8 cellular contexts compared by ENCODE assay signal in the genomic region with DNA sequence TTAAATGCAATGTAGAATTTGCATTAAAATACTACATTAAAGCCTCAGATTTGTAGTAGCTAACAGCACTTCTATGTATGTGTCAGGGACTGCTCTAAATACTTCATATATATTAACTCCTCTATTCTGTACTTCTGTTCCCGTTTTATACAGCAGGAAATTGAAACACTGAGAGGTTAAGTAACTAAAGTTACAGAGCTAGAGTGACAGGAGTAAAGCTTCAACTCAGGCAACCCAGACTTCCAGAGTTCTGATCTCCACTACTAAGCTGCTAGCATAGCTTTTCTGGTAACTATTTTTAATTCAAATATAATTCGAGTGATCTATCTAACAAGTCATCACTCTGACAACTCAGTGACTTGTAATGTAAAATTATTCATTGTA. TPM values are rescaled to one million over a fixed set of nuclear protein-coding genes. Genes with fewer than 3 reads are reported as not detected.
DNase-seq lines count a peak whose midpoint lies in the region; ATAC-seq and TF ChIP-seq lines count a peak whose summit lies in the region.

No MANE protein-coding gene starts in this region.

- no peaks in the 10 kb centered on the region for H3K27me3 ChIP-seq in CD8-positive, alpha-beta T cell (ENCODE audit: insufficient read depth, low read length)
- H3K27me3 ChIP-seq in HCT116 (ENCODE audit: insufficient read depth, low read length) (no peaks in the 10 kb centered on the region), thoracic aorta (replicated peaks; ENCODE audit: insufficient read depth) (no peaks in the 10 kb centered on the region)

- H3K36me3 ChIP-seq in CD8-positive, alpha-beta T cell (ENCODE audit: insufficient read depth, low read length): no peaks in the 10 kb centered on the region
- no peaks in the 10 kb centered on the region for H3K36me3 ChIP-seq in HCT116 (ENCODE audit: control insufficient read depth in 1 of 2, insufficient read depth in 2 of 2, low read length in 2 of 2)
- H3K36me3 ChIP-seq in thoracic aorta: no peaks in the 10 kb centered on the region

- peak overlapping the region; percentile 79 for H3K4me3 ChIP-seq in CD8-positive, alpha-beta T cell (ENCODE audit: low read depth, low read length)
- H3K4me3 ChIP-seq in HCT116 (replicated peaks in 1 of 2; ENCODE audit: low read depth in 1 of 2, low read length in 2 of 2): peak overlapping the region; percentile 58 to 63
- H3K4me3 ChIP-seq in thoracic aorta: peak overlapping the region; percentile 84

- no peak for ATAC-seq in CD8-positive, alpha-beta T cell
- ATAC-seq in HCT116 (0 out of 2 replicates have a peak, but pooled peaks have one; percentile 3), thoracic aorta (ENCODE audit: insufficient number of reproducible peaks, low FRiP score, low read depth) (no peak), GM18868 (IDR thresholded peaks at IDR 0.05; ENCODE audit: unreplicated experiment) (no peak), HG02981 (IDR thresholded peaks at IDR 0.05; ENCODE audit: unreplicated experiment) (no peak)
- ATAC-seq in activated CD8-positive, alpha-beta T cell treated with anti-CD3 and anti-CD28 coated beads, Interleukin-2, amount 10 ng/mL, durations not matched to agents 7 days and 5 days: no peak

- peak overlapping the region; percentile 91 for H3K4me2 ChIP-seq in HCT116 (ENCODE audit: low read length)

- H3K27me3 Mint-ChIP-seq in CD8-positive, alpha-beta T cell (ENCODE audit: low read depth): no peaks in the 10 kb centered on the region
- H3K27me3 Mint-ChIP-seq in activated CD8-positive, alpha-beta T cell treated with anti-CD3 and anti-CD28 coated beads, Interleukin-2, amount 10 ng/mL, durations not matched to agents 7 days and 5 days (ENCODE audit: low read depth): no peaks in the 10 kb centered on the region

- no peak for TF ChIP-seq CTCF in CD8-positive, alpha-beta T cell (IDR thresholded peaks at IDR 0.05)
- TF ChIP-seq CTCF in HCT116 (IDR thresholded peaks at IDR 0.05 in 2 of 3, conservative IDR thresholded peaks at IDR 0.05 in 1 of 3; ENCODE audit: borderline replicate concordance in 1 of 3, insufficient read depth in 1 of 3, low read depth in 2 of 3, low read length in 2 of 3): no peak
- TF ChIP-seq CTCF in thoracic aorta (IDR thresholded peaks at IDR 0.05): no peak
- TF ChIP-seq CTCF in GM13976 (IDR thresholded peaks at IDR 0.05; ENCODE audit: borderline replicate concordance, control extremely low read depth, extremely low read depth, insufficient read depth, missing control alignments): no peak

- TF ChIP-seq POLR2A in HCT116 (IDR thresholded peaks at IDR 0.05; ENCODE audit: borderline replicate concordance, extremely low read depth, insufficient read depth, insufficient read length): no peak

- POLR2A ChIA-PET in CD8-positive, alpha-beta T cell (lab: Charles Lee): interaction anchor here (0.5 to 0.8 kb wide), 2 partner anchors 29 to 40 kb away, joined by 3 to 4 read pairs; no protein-coding TSS in a partner anchor
- POLR2A ChIA-PET in HCT116 (lab: Charles Lee): interaction anchor here (1.0 kb wide), 1 partner anchor 561 kb away, joined by 3 read pairs; no protein-coding TSS in a partner anchor
- POLR2A ChIA-PET in activated CD8-positive, alpha-beta T cell treated with anti-CD3 and anti-CD28 coated beads, Interleukin-2, amount 10 ng/mL, durations not matched to agents 7 days and 5 days (lab: Charles Lee): interaction anchor here (1.1 to 2.1 kb wide), 2 partner anchors 29 to 239 kb away, joined by 3 to 10 read pairs; no protein-coding TSS in a partner anchor

- H3K4me1 ChIP-seq in CD8-positive, alpha-beta T cell (ENCODE audit: insufficient read depth, low read length): peaks cover 10% of the 10 kb centered on the region
- peaks cover 0 to 13% of the 10 kb centered on the region in 2 experiments; a peak in 2 of 4 replicates for H3K4me1 ChIP-seq in HCT116 (ENCODE audit: control insufficient read depth in 1 of 2, insufficient read depth in 2 of 2, low read length in 2 of 2)
- H3K4me1 ChIP-seq in thoracic aorta (ENCODE audit: control insufficient read depth in 1 of 2, low read depth in 2 of 2): peaks cover 18 to 42% of the 10 kb centered on the region in 2 donors

- no peaks in the 10 kb centered on the region for H3K9me3 ChIP-seq in CD8-positive, alpha-beta T cell (ENCODE audit: low read length)
- H3K9me3 ChIP-seq in HCT116 (ENCODE audit: control insufficient read depth in 1 of 2, insufficient read depth in 1 of 2, low read depth in 1 of 2, low read length in 2 of 2): no peaks in the 10 kb centered on the region
- H3K9me3 ChIP-seq in thoracic aorta: no peaks in the 10 kb centered on the region

- no peak for TF ChIP-seq RAD21 in HCT116 (IDR thresholded peaks at IDR 0.05; ENCODE audit: low read depth)

- no peak overlapping the region for H3K27ac Mint-ChIP-seq in CD8-positive, alpha-beta T cell
- H3K27ac Mint-ChIP-seq in activated CD8-positive, alpha-beta T cell treated with anti-CD3 and anti-CD28 coated beads, Interleukin-2, amount 10 ng/mL, durations not matched to agents 7 days and 5 days: no peak overlapping the region

- H3K36me3 Mint-ChIP-seq in CD8-positive, alpha-beta T cell: peaks cover 4% of the 10 kb centered on the region
- H3K36me3 Mint-ChIP-seq in activated CD8-positive, alpha-beta T cell treated with anti-CD3 and anti-CD28 coated beads, Interleukin-2, amount 10 ng/mL, durations not matched to agents 7 days and 5 days (ENCODE audit: low read depth): no peaks in the 10 kb centered on the region

- no peaks in the 10 kb centered on the region for H4K20me1 ChIP-seq in HCT116 (ENCODE audit: insufficient read depth)

- intact Hi-C loops in CD8-positive, alpha-beta T cell (cut with DNase I, micrococcal nuclease): loop anchor here (1.0 to 5.0 kb wide), 3 partner anchors 29 to 45 kb away; no protein-coding TSS in a partner anchor
- intact Hi-C loops in HCT116 (cut with micrococcal nuclease): no loop called here

- H3K9ac ChIP-seq in HCT116 (ENCODE audit: low read length): peak overlapping the region; percentile 51

- H3K9me2 ChIP-seq in HCT116 (ENCODE audit: insufficient read depth): no peaks in the 10 kb centered on the region

- no TSS peak for BruUV-seq in HCT116 (replicated peaks; lab: Mats Ljungman, UMichigan)

- DNase-seq in CD8-positive, alpha-beta T cell: no peak
- DNase-seq in HCT116 (ENCODE audit: low read depth, low spot score) (no peak), inferior parietal cortex (ENCODE audit: extremely low spot score) (peak; percentile 54), thoracic aorta (ENCODE audit: low spot score) (no peak), GM13976 (ENCODE audit: low spot score) (no peak)
- DNase-seq in activated CD8-positive, alpha-beta T cell treated with anti-CD3 and anti-CD28 coated beads, Interleukin-2, amount 10 ng/mL, durations not matched to agents 7 days and 5 days: no peak

- H3K27ac ChIP-seq in CD8-positive, alpha-beta T cell (ENCODE audit: low read depth, low read length): no peak overlapping the region
- H3K27ac ChIP-seq in HCT116 (ENCODE audit: low read depth, low read length) (no peak overlapping the region), thoracic aorta (peak overlapping the region; percentile 33 to 68)

- in situ Hi-C loops in GM13976 (cut with MboI; ENCODE audit: low sequenced_read_pairs, unreplicated experiment): no loop called here

- H3K4me3 Mint-ChIP-seq in CD8-positive, alpha-beta T cell: peak overlapping the region; percentile 95
- H3K4me3 Mint-ChIP-seq in activated CD8-positive, alpha-beta T cell treated with anti-CD3 and anti-CD28 coated beads, Interleukin-2, amount 10 ng/mL, durations not matched to agents 7 days and 5 days: peak overlapping the region; percentile 88

- no peaks in the 10 kb centered on the region for H3K9me3 Mint-ChIP-seq in CD8-positive, alpha-beta T cell
- no peaks in the 10 kb centered on the region for H3K9me3 Mint-ChIP-seq in activated CD8-positive, alpha-beta T cell treated with anti-CD3 and anti-CD28 coated beads, Interleukin-2, amount 10 ng/mL, durations not matched to agents 7 days and 5 days (ENCODE audit: insufficient read depth)

- peaks cover 8% of the 10 kb centered on the region for H3K79me2 ChIP-seq in HCT116 (ENCODE audit: insufficient read depth, low read length)

- CTCF ChIA-PET in CD8-positive, alpha-beta T cell (lab: Charles Lee): interaction anchor here (1.2 to 1.4 kb wide), 2 partner anchors 21 to 184 kb away, joined by 3 to 6 read pairs; no protein-coding TSS in a partner anchor
- CTCF ChIA-PET in HCT116 (lab: Charles Lee): interaction anchor here (1.8 kb wide), 1 partner anchor 20 kb away, joined by 5 read pairs; no protein-coding TSS in a partner anchor
- CTCF ChIA-PET in activated CD8-positive, alpha-beta T cell treated with anti-CD3 and anti-CD28 coated beads, Interleukin-2, amount 10 ng/mL, durations not matched to agents 7 days and 5 days (lab: Charles Lee): interaction anchor here (2.7 to 5.1 kb wide), 2 partner anchors 20 to 45 kb away, joined by 15 to 17 read pairs; no protein-coding TSS in a partner anchor

- RAD21 ChIA-PET in HCT116 (lab: Charles Lee; ENCODE audit: low non-redundant PET in 1 of 2, low total read pairs in 2 of 2, uncharacterized antibody in 2 of 2, unreplicated experiment in 2 of 2): interaction anchor here in 1 of 2 experiments (0.5 kb wide), 1 partner anchor 215 kb away, joined by 3 read pairs; no protein-coding TSS in a partner anchor

- no peak overlapping the region for H2AFZ ChIP-seq in HCT116 (ENCODE audit: low read depth, low read length, poor library complexity, severe bottlenecking)

- H3K4me1 Mint-ChIP-seq in CD8-positive, alpha-beta T cell (ENCODE audit: low read depth): peaks cover 30% of the 10 kb centered on the region
- H3K4me1 Mint-ChIP-seq in activated CD8-positive, alpha-beta T cell treated with anti-CD3 and anti-CD28 coated beads, Interleukin-2, amount 10 ng/mL, durations not matched to agents 7 days and 5 days (ENCODE audit: low read depth): peaks cover 12% of the 10 kb centered on the region

TF ChIP-seq in HCT116, 20 proteins besides CTCF, POLR2A, EP300 and RAD21 (continues in another document):
- TF ChIP-seq, protein P1, sequence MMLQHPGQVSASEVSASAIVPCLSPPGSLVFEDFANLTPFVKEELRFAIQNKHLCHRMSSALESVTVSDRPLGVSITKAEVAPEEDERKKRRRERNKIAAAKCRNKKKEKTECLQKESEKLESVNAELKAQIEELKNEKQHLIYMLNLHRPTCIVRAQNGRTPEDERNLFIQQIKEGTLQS (IDR thresholded peaks at IDR 0.05): no peak
- TF ChIP-seq CBX3 (IDR thresholded peaks at IDR 0.05; ENCODE audit: low read depth) (no peak), POLR2AphosphoS5 (IDR thresholded peaks at IDR 0.05; ENCODE audit: low read depth, low read length) (no peak), ZNF274 (IDR thresholded peaks at IDR 0.05; ENCODE audit: low read depth, low read length) (no peak)

RNA-seq across cellular contexts. Expression of a gene that starts 0.6 kb away (rescaled TPM):
- 10 to 100 TPM; 14.5 to 19.1 TPM for total RNA-seq in CD8-positive, alpha-beta T cell
- 24.0 TPM for total RNA-seq in HCT116 (2021; ENCODE audit: unreplicated experiment)
- 4.7 and 7.8 TPM in 2 replicates for polyA plus RNA-seq in HCT116 (2012)
- 10 to 100 TPM; 21.5 to 24.5 TPM for total RNA-seq in activated CD8-positive, alpha-beta T cell treated with anti-CD3 and anti-CD28 coated beads, Interleukin-2, amount 10 ng/mL, durations not matched to agents 7 days and 5 days
- total RNA-seq in thoracic aorta: 10 to 100 TPM; 58.6 to 83.7 TPM

Comparison
In these comparisons a context has a peak if more than half of its experiments do, and no peak if none do; other contexts are left out.
1. H3K27ac ChIP-seq: peak in thoracic aorta (2 of 2); none in CD8-positive, alpha-beta T cell (single experiment) and HCT116 (single experiment).
2. Peak in every context shown above with its lines, with median percentiles within 50 percentile points of each other: H3K4me3 ChIP-seq.